Comparison of ENCODE assay signal across 2 cellular contexts in genomic region chr9:112278152-112278551, GRCh38.
TF ChIP-seq lines count a peak whose summit lies in the region.

No MANE protein-coding gene starts in this region.

TF ChIP-seq in A549, 52 proteins besides CTCF, POLR2A, EP300 and RAD21:
- no peak for TF ChIP-seq KDM1A (IDR thresholded peaks at IDR 0.05; ENCODE audit: low read depth)
- TF ChIP-seq RNF2 (IDR thresholded peaks at IDR 0.05; ENCODE audit: borderline replicate concordance, low read depth), result no peak
- TF ChIP-seq ZFP36 (IDR thresholded peaks at IDR 0.05; ENCODE audit: borderline replicate concordance, partially characterized antibody), result no peak
- TF ChIP-seq BHLHE40 (IDR thresholded peaks at IDR 0.05; ENCODE audit: low read depth, low read length), result no peak
- no peak for TF ChIP-seq HDAC2 (IDR thresholded peaks at IDR 0.05)
- TF ChIP-seq CBX8 (IDR thresholded peaks at IDR 0.05), result no peak
- no peak for TF ChIP-seq HOXB5 (CRISPR knock-in tag; IDR thresholded peaks at IDR 0.05)
- no peak for TF ChIP-seq EHMT2 (IDR thresholded peaks at IDR 0.05; ENCODE audit: low read depth)

TF ChIP-seq in HepG2, 621 proteins besides CTCF, POLR2A, EP300 and RAD21:
- TF ChIP-seq MAFK (conservative IDR thresholded peaks at IDR 0.05 in 1 of 2, IDR thresholded peaks at IDR 0.05 in 1 of 2; ENCODE audit: low read length in 2 of 2), result no peak
- TF ChIP-seq MYPOP (CRISPR knock-in tag; IDR thresholded peaks at IDR 0.05), result no peak
- TF ChIP-seq ZNF441 (CRISPR knock-in tag; IDR thresholded peaks at IDR 0.05; ENCODE audit: borderline replicate concordance), result no peak
- TF ChIP-seq RFXANK (CRISPR knock-in tag; IDR thresholded peaks at IDR 0.05), result no peak
- no peak for TF ChIP-seq KAT8 (CRISPR knock-in tag; IDR thresholded peaks at IDR 0.05)
- no peak for TF ChIP-seq SP5 (CRISPR knock-in tag; IDR thresholded peaks at IDR 0.05; ENCODE audit: borderline replicate concordance, low read depth)
- TF ChIP-seq RNF219 (CRISPR knock-in tag; IDR thresholded peaks at IDR 0.05), result no peak
- no peak for TF ChIP-seq ZFP90 (CRISPR knock-in tag; IDR thresholded peaks at IDR 0.05; ENCODE audit: borderline replicate concordance)
- TF ChIP-seq CEBPB (IDR thresholded peaks at IDR 0.05; ENCODE audit: borderline replicate concordance, low read depth, low read length), result no peak
- TF ChIP-seq ZNF276 (CRISPR knock-in tag; IDR thresholded peaks at IDR 0.05; ENCODE audit: low read depth), result no peak
- no peak for TF ChIP-seq ZFP37 (CRISPR knock-in tag; IDR thresholded peaks at IDR 0.05; ENCODE audit: borderline replicate concordance)
- TF ChIP-seq PRPF4 (IDR thresholded peaks at IDR 0.05; ENCODE audit: low read depth, low read length, poor library complexity, severe bottlenecking), result no peak
- no peak for TF ChIP-seq POLR2G (IDR thresholded peaks at IDR 0.05; ENCODE audit: low read depth, low read length)
- no peak for TF ChIP-seq KLF9 (CRISPR knock-in tag; IDR thresholded peaks at IDR 0.05; ENCODE audit: low read depth)
- no peak for TF ChIP-seq REL (CRISPR knock-in tag; conservative IDR thresholded peaks at IDR 0.05)
- no peak for TF ChIP-seq ZNF629 (CRISPR knock-in tag; conservative IDR thresholded peaks at IDR 0.05)
- TF ChIP-seq RNF2 (conservative IDR thresholded peaks at IDR 0.05; ENCODE audit: low read depth), result no peak
- no peak for TF ChIP-seq SIN3A (IDR thresholded peaks at IDR 0.05; ENCODE audit: borderline replicate concordance, low read depth, low read length)
- no peak for TF ChIP-seq ZNF17 (CRISPR knock-in tag; IDR thresholded peaks at IDR 0.05)
- no peak for TF ChIP-seq BRD4 (CRISPR knock-in tag; IDR thresholded peaks at IDR 0.05)
